9 cellular contexts compared by ENCODE assay signal in the genomic region with DNA sequence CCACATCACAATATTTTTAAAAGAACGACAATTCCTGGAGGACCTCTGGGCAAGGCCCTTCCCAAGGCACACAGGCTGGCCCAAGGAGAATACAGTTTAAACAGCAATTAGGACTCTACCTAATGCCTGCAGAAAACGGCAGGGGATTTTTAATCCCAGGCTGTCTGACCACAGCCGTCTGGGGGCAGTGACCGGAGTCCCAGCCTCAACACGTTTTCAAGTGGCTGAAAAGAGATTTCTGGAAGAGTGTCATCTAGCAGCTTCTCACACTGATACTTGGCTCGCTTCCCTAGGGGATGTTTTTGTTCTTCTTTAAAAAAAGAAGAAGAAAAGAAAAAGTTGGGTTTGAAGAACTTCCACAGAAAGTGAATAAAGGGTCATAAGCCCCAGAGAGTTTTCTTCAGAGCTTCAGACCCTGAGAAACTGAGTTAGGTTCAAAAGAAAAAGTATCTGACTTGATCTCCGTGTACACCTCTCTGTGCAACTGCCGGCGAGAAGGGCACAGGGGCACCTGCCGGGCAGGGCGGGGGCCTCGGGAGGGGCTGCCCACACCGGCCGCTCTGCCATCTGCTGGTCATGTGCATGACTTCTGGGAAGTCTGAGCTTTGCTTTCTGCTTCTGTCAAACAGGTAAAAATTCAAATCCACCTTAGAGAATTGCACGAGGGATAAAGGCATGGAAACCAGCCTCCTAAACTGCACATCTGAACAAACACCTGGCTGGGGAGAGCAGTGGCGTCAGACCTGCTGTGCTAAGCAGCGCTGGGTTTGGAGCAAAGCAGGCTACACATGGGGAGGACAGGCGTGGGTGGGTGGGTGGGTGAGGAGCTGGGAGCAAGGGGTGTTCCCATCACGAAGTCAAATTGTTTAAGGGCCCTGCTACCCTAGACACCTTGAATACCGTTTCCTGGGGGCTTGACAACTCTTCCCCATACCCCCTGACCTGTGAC. TPM values are rescaled to one million over a fixed set of nuclear protein-coding genes. Genes with fewer than 3 reads are reported as not detected.
DNase-seq lines count a peak whose midpoint lies in the region; ATAC-seq and TF ChIP-seq lines count a peak whose summit lies in the region.
"Had no signal": no experiment of that assay in that cellular context is flagged by ENCODE, and none has a peak within 500 bp of the region (broad histone marks: within the 10 kb centered on the region; RNA-seq: fewer than 3 reads in every experiment).

No MANE protein-coding gene starts in this region.

- no TSS peak for BruUV-seq in mammary epithelial cell (replicated peaks; lab: Mats Ljungman, UMichigan)

- peak; percentile 24 to 56 for TF ChIP-seq CTCF in mammary epithelial cell (conservative IDR thresholded peaks at IDR 0.05 in 1 of 2, IDR thresholded peaks at IDR 0.05 in 1 of 2; ENCODE audit: extremely low read depth in 1 of 2, insufficient read depth in 1 of 2, low read depth in 1 of 2, low read length in 2 of 2)

- no peaks in the 10 kb centered on the region for H3K27me3 Mint-ChIP-seq in activated CD4-positive, alpha-beta memory T cell treated with anti-CD3 and anti-CD28 coated beads for 36 hours
- no peaks in the 10 kb centered on the region for H3K27me3 Mint-ChIP-seq in activated CD4-positive, alpha-beta memory T cell treated with anti-CD3 and anti-CD28 coated beads, Interleukin-2, amount 10 ng/mL, durations not matched to agents 7 days and 5 days

- no peak overlapping the region for H3K27ac Mint-ChIP-seq in activated CD4-positive, alpha-beta memory T cell treated with anti-CD3 and anti-CD28 coated beads for 36 hours
- no peak overlapping the region for H3K27ac Mint-ChIP-seq in activated CD4-positive, alpha-beta memory T cell treated with anti-CD3 and anti-CD28 coated beads, Interleukin-2, amount 10 ng/mL, durations not matched to agents 7 days and 5 days

- H3K9me3 ChIP-seq in mammary epithelial cell (replicated peaks; ENCODE audit: insufficient read depth, low read length), result no peaks in the 10 kb centered on the region

- peaks cover 11% of the 10 kb centered on the region for H3K36me3 ChIP-seq in mammary epithelial cell (ENCODE audit: insufficient read depth, low read length)

- no peak overlapping the region for H3K4me3 Mint-ChIP-seq in activated CD4-positive, alpha-beta memory T cell treated with anti-CD3 and anti-CD28 coated beads for 36 hours
- H3K4me3 Mint-ChIP-seq in activated CD4-positive, alpha-beta memory T cell treated with anti-CD3 and anti-CD28 coated beads, Interleukin-2, amount 10 ng/mL, durations not matched to agents 7 days and 5 days, result no peak overlapping the region

- H3K9ac ChIP-seq in mammary epithelial cell (ENCODE audit: insufficient read depth, low read length), result no peak overlapping the region

- POLR2A ChIA-PET in activated CD4-positive, alpha-beta memory T cell treated with anti-CD3 and anti-CD28 coated beads for 36 hours (lab: Charles Lee), result no interaction called here
- POLR2A ChIA-PET in activated CD4-positive, alpha-beta memory T cell treated with anti-CD3 and anti-CD28 coated beads, Interleukin-2, amount 10 ng/mL, durations not matched to agents 7 days and 5 days (lab: Charles Lee), result interaction anchor here (1.4 kb wide), 1 partner anchor 38 kb away, joined by 4 read pairs; no protein-coding TSS in a partner anchor

- peaks cover 5% of the 10 kb centered on the region for H3K4me1 Mint-ChIP-seq in activated CD4-positive, alpha-beta memory T cell treated with anti-CD3 and anti-CD28 coated beads for 36 hours (ENCODE audit: low read depth)
- H3K4me1 Mint-ChIP-seq in activated CD4-positive, alpha-beta memory T cell treated with anti-CD3 and anti-CD28 coated beads, Interleukin-2, amount 10 ng/mL, durations not matched to agents 7 days and 5 days, result peaks cover 9% of the 10 kb centered on the region

- H3K4me3 ChIP-seq in mammary epithelial cell (replicated peaks in 1 of 3; ENCODE audit: insufficient read depth in 1 of 3, low read depth in 2 of 3, low read length in 3 of 3), result no peak overlapping the region

- dilution Hi-C loops in mammary epithelial cell (cut with HindIII; ENCODE audit: low sequenced_read_pairs), result no loop called here

- H3K4me1 ChIP-seq in mammary epithelial cell (ENCODE audit: insufficient read depth, low read length), result peaks cover 2% of the 10 kb centered on the region

- ATAC-seq in HG02970 (IDR thresholded peaks at IDR 0.05; ENCODE audit: low FRiP score, unreplicated experiment), result no peak
- no peak for ATAC-seq in GM21786 (IDR thresholded peaks at IDR 0.05; ENCODE audit: unreplicated experiment)
- no peak for ATAC-seq in HG03354 (IDR thresholded peaks at IDR 0.05; ENCODE audit: poor library complexity, severe bottlenecking, unreplicated experiment)

- 55% methylated on average over 11 of the region's 20 CpGs for WGBS in mammary epithelial cell (ENCODE audit: low coverage, missing lambda C conversion rate)

- H3K79me2 ChIP-seq in mammary epithelial cell (ENCODE audit: insufficient read depth, low read length), result peaks cover 98% of the 10 kb centered on the region

- no peak overlapping the region for H3K27ac ChIP-seq in mammary epithelial cell (ENCODE audit: insufficient read depth, low read depth, low read length)

- H3K9me3 Mint-ChIP-seq in activated CD4-positive, alpha-beta memory T cell treated with anti-CD3 and anti-CD28 coated beads for 36 hours, result no peaks in the 10 kb centered on the region
- H3K9me3 Mint-ChIP-seq in activated CD4-positive, alpha-beta memory T cell treated with anti-CD3 and anti-CD28 coated beads, Interleukin-2, amount 10 ng/mL, durations not matched to agents 7 days and 5 days, result no peaks in the 10 kb centered on the region

- CTCF ChIA-PET in activated CD4-positive, alpha-beta memory T cell treated with anti-CD3 and anti-CD28 coated beads for 36 hours (lab: Charles Lee), result interaction anchor here (1.0 to 2.6 kb wide), 8 partner anchors 15 to 149 kb away, joined by 3 to 12 read pairs (median 6); a partner anchor contains a TSS
- CTCF ChIA-PET in activated CD4-positive, alpha-beta memory T cell treated with anti-CD3 and anti-CD28 coated beads, Interleukin-2, amount 10 ng/mL, durations not matched to agents 7 days and 5 days (lab: Charles Lee), result interaction anchor here (0.8 to 1.8 kb wide), 5 partner anchors 33 to 330 kb away, joined by 3 to 6 read pairs (median 5); a partner anchor contains a TSS
- CTCF ChIA-PET in mammary epithelial cell (lab: Charles Lee; ENCODE audit: low non-redundant PET), result interaction anchor here (0.6 kb wide), 2 partner anchors 113 to 284 kb away, joined by 4 to 6 read pairs; no protein-coding TSS in a partner anchor

- H3K36me3 Mint-ChIP-seq in activated CD4-positive, alpha-beta memory T cell treated with anti-CD3 and anti-CD28 coated beads for 36 hours, result no peaks in the 10 kb centered on the region
- peaks cover 7% of the 10 kb centered on the region for H3K36me3 Mint-ChIP-seq in activated CD4-positive, alpha-beta memory T cell treated with anti-CD3 and anti-CD28 coated beads, Interleukin-2, amount 10 ng/mL, durations not matched to agents 7 days and 5 days (ENCODE audit: low read depth)

- no peak overlapping the region for H2AFZ ChIP-seq in mammary epithelial cell (ENCODE audit: low read depth, low read length)

- in situ Hi-C loops in mammary epithelial cell (cut with MboI; ENCODE audit: low sequenced_read_pairs in 2 of 2), result no loop called here

- H4K20me1 ChIP-seq in mammary epithelial cell (ENCODE audit: insufficient read depth, low read length), result peaks cover 2% of the 10 kb centered on the region

- DNase-seq in activated CD4-positive, alpha-beta memory T cell treated with anti-CD3 and anti-CD28 coated beads for 36 hours, result peak; percentile 41
- no peak for DNase-seq in activated CD4-positive, alpha-beta memory T cell treated with anti-CD3 and anti-CD28 coated beads, Interleukin-2, amount 10 ng/mL, durations not matched to agents 7 days and 5 days
- DNase-seq in NCI-H526 (lab: John Stamatoyannopoulos, UW) (peak; percentile 25 to 79), mammary epithelial cell (no peak), mesenteric fat pad (ENCODE audit: low spot score) (peak; percentile 87)

- intact Hi-C loops in activated CD4-positive, alpha-beta memory T cell treated with anti-CD3 and anti-CD28 coated beads for 36 hours (cut with micrococcal nuclease), result no loop called here
- intact Hi-C loops in mammary epithelial cell (cut with micrococcal nuclease), result loop anchor here (1.0 kb wide), 1 partner anchor 112 kb away; no protein-coding TSS in a partner anchor

- no peaks in the 10 kb centered on the region for H3K27me3 ChIP-seq in mammary epithelial cell (ENCODE audit: insufficient read depth, low read length)

- no peak overlapping the region for H3K4me2 ChIP-seq in mammary epithelial cell (ENCODE audit: insufficient read depth, low read depth, low read length)

RNA-seq across cellular contexts. Expression of a gene that starts 33.0 kb away (rescaled TPM):
- 10 to 100 TPM; 29.6 to 32.0 TPM for total RNA-seq in activated CD4-positive, alpha-beta memory T cell treated with anti-CD3 and anti-CD28 coated beads for 36 hours
- total RNA-seq in activated CD4-positive, alpha-beta memory T cell treated with anti-CD3 and anti-CD28 coated beads, Interleukin-2, amount 10 ng/mL, durations not matched to agents 7 days and 5 days, result 10 to 100 TPM; 82.3 to 85.7 TPM
- total RNA-seq in mammary epithelial cell (100 to 1,000 TPM in 1 of 2 donors, 10 to 100 TPM in 1; 85.2 to 230 TPM), mesenteric fat pad (170 TPM)
- 82.9 TPM for polyA plus RNA-seq in mammary epithelial cell
- polyA minus RNA-seq in mammary epithelial cell, result 145 TPM

RNA-seq across cellular contexts. Expression of a gene that starts 50.7 kb away (rescaled TPM):
- total RNA-seq in activated CD4-positive, alpha-beta memory T cell treated with anti-CD3 and anti-CD28 coated beads for 36 hours, result not detected
- total RNA-seq in activated CD4-positive, alpha-beta memory T cell treated with anti-CD3 and anti-CD28 coated beads, Interleukin-2, amount 10 ng/mL, durations not matched to agents 7 days and 5 days, result not detected
- total RNA-seq in mammary epithelial cell (not detected), mesenteric fat pad (not detected)
- not detected for polyA plus RNA-seq in mammary epithelial cell
- not detected for polyA minus RNA-seq in mammary epithelial cell
- total RNA-seq: mononuclear cell had no signal

Comparison
In these comparisons a context has a peak if more than half of its experiments do, and no peak if none do; other contexts are left out.
1. DNase-seq: peak in activated CD4-positive, alpha-beta memory T cell treated with anti-CD3 and anti-CD28 coated beads for 36 hours (single experiment), NCI-H526 (2 of 2) and mesenteric fat pad (single experiment); none in activated CD4-positive, alpha-beta memory T cell treated with anti-CD3 and anti-CD28 coated beads, Interleukin-2, amount 10 ng/mL, durations not matched to agents 7 days and 5 days (single experiment) and mammary epithelial cell (single experiment).